In the genomic region with DNA sequence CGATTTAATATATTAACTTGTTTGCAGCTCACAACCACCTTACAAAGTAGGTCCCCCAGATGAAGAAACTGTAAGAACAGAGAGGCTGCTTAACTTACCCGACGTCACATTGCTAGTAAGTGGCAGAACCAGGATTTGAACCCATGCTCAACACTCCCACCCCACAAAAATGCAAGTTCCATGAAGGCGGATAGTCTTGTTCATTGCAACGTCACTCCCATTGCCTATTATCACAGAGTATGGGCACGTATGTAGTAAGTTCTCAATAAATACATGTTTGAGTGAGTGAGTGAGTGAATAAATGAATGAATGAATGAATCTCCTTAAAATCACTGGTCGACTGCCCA, we compare ENCODE assay signal across 1 cellular context.
TF ChIP-seq lines count a peak whose summit lies in the region.

No MANE protein-coding gene starts in this region.

TF ChIP-seq in HepG2, 621 proteins besides CTCF, POLR2A, EP300 and RAD21 (continued from another document and continues in another):
- TF ChIP-seq, protein P1, sequence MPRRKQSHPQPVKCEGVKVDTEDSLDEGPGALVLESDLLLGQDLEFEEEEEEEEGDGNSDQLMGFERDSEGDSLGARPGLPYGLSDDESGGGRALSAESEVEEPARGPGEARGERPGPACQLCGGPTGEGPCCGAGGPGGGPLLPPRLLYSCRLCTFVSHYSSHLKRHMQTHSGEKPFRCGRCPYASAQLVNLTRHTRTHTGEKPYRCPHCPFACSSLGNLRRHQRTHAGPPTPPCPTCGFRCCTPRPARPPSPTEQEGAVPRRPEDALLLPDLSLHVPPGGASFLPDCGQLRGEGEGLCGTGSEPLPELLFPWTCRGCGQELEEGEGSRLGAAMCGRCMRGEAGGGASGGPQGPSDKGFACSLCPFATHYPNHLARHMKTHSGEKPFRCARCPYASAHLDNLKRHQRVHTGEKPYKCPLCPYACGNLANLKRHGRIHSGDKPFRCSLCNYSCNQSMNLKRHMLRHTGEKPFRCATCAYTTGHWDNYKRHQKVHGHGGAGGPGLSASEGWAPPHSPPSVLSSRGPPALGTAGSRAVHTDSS (CRISPR knock-in tag; conservative IDR thresholded peaks at IDR 0.05), result no peak
- TF ChIP-seq, protein P2, sequence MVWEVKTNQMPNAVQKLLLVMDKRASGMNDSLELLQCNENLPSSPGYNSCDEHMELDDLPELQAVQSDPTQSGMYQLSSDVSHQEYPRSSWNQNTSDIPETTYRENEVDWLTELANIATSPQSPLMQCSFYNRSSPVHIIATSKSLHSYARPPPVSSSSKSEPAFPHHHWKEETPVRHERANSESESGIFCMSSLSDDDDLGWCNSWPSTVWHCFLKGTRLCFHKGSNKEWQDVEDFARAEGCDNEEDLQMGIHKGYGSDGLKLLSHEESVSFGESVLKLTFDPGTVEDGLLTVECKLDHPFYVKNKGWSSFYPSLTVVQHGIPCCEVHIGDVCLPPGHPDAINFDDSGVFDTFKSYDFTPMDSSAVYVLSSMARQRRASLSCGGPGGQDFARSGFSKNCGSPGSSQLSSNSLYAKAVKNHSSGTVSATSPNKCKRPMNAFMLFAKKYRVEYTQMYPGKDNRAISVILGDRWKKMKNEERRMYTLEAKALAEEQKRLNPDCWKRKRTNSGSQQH (CRISPR knock-in tag; IDR thresholded peaks at IDR 0.05; ENCODE audit: low read depth), result no peak
- TF ChIP-seq ZNF598 (CRISPR knock-in tag; IDR thresholded peaks at IDR 0.05; ENCODE audit: borderline replicate concordance), result no peak
- no peak for TF ChIP-seq ARHGAP35 (CRISPR knock-in tag; IDR thresholded peaks at IDR 0.05; ENCODE audit: borderline replicate concordance)
- TF ChIP-seq, protein P3, sequence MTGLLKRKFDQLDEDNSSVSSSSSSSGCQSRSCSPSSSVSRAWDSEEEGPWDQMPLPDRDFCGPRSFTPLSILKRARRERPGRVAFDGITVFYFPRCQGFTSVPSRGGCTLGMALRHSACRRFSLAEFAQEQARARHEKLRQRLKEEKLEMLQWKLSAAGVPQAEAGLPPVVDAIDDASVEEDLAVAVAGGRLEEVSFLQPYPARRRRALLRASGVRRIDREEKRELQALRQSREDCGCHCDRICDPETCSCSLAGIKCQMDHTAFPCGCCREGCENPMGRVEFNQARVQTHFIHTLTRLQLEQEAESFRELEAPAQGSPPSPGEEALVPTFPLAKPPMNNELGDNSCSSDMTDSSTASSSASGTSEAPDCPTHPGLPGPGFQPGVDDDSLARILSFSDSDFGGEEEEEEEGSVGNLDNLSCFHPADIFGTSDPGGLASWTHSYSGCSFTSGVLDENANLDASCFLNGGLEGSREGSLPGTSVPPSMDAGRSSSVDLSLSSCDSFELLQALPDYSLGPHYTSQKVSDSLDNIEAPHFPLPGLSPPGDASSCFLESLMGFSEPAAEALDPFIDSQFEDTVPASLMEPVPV (CRISPR knock-in tag; IDR thresholded peaks at IDR 0.05), result no peak; the same call in 1 of the 2 replicates
- TF ChIP-seq ZNF432 (CRISPR knock-in tag; IDR thresholded peaks at IDR 0.05; ENCODE audit: borderline replicate concordance), result no peak
- peak; percentile 5; the same call in 1 of the 2 replicates for TF ChIP-seq ZNF850 (CRISPR knock-in tag; conservative IDR thresholded peaks at IDR 0.05)
- 0 out of 2 replicates have a peak, but pooled peaks have one; percentile 14 for TF ChIP-seq TOPORS (CRISPR knock-in tag; IDR thresholded peaks at IDR 0.05)
- TF ChIP-seq, protein P4, sequence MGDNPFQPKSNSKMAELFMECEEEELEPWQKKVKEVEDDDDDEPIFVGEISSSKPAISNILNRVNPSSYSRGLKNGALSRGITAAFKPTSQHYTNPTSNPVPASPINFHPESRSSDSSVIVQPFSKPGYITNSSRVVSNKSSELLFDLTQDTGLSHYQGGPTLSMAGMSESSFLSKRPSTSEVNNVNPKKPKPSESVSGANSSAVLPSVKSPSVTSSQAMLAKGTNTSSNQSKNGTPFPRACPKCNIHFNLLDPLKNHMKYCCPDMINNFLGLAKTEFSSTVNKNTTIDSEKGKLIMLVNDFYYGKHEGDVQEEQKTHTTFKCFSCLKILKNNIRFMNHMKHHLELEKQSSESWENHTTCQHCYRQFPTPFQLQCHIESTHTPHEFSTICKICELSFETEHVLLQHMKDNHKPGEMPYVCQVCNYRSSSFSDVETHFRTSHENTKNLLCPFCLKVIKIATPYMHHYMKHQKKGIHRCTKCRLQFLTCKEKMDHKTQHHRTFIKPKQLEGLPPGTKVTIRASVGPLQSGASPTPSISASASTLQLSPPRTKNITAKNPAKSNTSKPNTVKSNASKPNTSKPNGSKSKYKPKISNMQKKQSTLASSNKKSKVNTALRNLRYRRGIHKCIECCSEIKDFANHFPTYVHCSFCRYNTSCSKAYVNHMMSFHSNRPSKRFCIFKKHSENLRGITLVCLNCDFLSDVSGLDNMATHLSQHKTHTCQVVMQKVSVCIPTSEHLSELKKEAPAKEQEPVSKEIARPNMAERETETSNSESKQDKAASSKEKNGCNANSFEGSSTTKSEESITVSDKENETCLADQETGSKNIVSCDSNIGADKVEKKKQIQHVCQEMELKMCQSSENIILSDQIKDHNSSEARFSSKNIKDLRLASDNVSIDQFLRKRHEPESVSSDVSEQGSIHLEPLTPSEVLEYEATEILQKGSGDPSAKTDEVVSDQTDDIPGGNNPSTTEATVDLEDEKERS (CRISPR knock-in tag; IDR thresholded peaks at IDR 0.05), result no peak
- TF ChIP-seq, protein P5, sequence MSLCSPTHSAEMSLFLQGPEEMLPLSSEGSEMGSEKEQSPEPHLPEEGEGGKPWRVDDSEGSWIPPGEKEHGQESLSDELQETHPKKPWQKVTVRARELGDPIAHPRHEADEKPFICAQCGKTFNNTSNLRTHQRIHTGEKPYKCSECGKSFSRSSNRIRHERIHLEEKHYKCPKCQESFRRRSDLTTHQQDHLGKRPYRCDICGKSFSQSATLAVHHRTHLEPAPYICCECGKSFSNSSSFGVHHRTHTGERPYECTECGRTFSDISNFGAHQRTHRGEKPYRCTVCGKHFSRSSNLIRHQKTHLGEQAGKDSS (CRISPR knock-in tag; IDR thresholded peaks at IDR 0.05; ENCODE audit: borderline replicate concordance, low read depth), result no peak
- 0 out of 2 replicates have a peak, but pooled peaks have one; percentile 57 for TF ChIP-seq SMYD3 (CRISPR knock-in tag; IDR thresholded peaks at IDR 0.05)
- TF ChIP-seq KMT2A (CRISPR knock-in tag; IDR thresholded peaks at IDR 0.05), result no peak
- TF ChIP-seq POGZ (CRISPR knock-in tag; IDR thresholded peaks at IDR 0.05), result no peak
- no peak for TF ChIP-seq SOX5 (CRISPR knock-in tag; IDR thresholded peaks at IDR 0.05; ENCODE audit: borderline replicate concordance)
- TF ChIP-seq ZNF274 (CRISPR knock-in tag; IDR thresholded peaks at IDR 0.05), result no peak
- no peak for TF ChIP-seq LCORL (IDR thresholded peaks at IDR 0.05)
- 0 out of 2 replicates have a peak, but pooled peaks have one; percentile 10 for TF ChIP-seq LCORL (CRISPR knock-in tag; IDR thresholded peaks at IDR 0.05)
- no peak for TF ChIP-seq SOX13 (IDR thresholded peaks at IDR 0.05)
- TF ChIP-seq SOX13 (CRISPR knock-in tag; conservative IDR thresholded peaks at IDR 0.05 in 1 of 2, IDR thresholded peaks at IDR 0.05 in 1 of 2), result no peak
- TF ChIP-seq, protein P6, sequence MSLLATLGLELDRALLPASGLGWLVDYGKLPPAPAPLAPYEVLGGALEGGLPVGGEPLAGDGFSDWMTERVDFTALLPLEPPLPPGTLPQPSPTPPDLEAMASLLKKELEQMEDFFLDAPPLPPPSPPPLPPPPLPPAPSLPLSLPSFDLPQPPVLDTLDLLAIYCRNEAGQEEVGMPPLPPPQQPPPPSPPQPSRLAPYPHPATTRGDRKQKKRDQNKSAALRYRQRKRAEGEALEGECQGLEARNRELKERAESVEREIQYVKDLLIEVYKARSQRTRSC (CRISPR knock-in tag; IDR thresholded peaks at IDR 0.05; ENCODE audit: low read depth), result no peak
- TF ChIP-seq ZNF781 (CRISPR knock-in tag; IDR thresholded peaks at IDR 0.05; ENCODE audit: borderline replicate concordance, not compliant biosample characterization), result no peak
- no peak for TF ChIP-seq SAFB2 (CRISPR knock-in tag; IDR thresholded peaks at IDR 0.05; ENCODE audit: borderline replicate concordance, low read depth)
- TF ChIP-seq, protein P7, sequence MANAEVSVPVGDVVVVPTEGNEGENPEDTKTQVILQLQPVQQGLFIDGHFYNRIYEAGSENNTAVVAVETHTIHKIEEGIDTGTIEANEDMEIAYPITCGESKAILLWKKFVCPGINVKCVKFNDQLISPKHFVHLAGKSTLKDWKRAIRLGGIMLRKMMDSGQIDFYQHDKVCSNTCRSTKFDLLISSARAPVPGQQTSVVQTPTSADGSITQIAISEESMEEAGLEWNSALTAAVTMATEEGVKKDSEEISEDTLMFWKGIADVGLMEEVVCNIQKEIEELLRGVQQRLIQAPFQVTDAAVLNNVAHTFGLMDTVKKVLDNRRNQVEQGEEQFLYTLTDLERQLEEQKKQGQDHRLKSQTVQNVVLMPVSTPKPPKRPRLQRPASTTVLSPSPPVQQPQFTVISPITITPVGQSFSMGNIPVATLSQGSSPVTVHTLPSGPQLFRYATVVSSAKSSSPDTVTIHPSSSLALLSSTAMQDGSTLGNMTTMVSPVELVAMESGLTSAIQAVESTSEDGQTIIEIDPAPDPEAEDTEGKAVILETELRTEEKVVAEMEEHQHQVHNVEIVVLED (CRISPR knock-in tag; IDR thresholded peaks at IDR 0.05; ENCODE audit: borderline replicate concordance), result no peak
- TF ChIP-seq, protein P8, sequence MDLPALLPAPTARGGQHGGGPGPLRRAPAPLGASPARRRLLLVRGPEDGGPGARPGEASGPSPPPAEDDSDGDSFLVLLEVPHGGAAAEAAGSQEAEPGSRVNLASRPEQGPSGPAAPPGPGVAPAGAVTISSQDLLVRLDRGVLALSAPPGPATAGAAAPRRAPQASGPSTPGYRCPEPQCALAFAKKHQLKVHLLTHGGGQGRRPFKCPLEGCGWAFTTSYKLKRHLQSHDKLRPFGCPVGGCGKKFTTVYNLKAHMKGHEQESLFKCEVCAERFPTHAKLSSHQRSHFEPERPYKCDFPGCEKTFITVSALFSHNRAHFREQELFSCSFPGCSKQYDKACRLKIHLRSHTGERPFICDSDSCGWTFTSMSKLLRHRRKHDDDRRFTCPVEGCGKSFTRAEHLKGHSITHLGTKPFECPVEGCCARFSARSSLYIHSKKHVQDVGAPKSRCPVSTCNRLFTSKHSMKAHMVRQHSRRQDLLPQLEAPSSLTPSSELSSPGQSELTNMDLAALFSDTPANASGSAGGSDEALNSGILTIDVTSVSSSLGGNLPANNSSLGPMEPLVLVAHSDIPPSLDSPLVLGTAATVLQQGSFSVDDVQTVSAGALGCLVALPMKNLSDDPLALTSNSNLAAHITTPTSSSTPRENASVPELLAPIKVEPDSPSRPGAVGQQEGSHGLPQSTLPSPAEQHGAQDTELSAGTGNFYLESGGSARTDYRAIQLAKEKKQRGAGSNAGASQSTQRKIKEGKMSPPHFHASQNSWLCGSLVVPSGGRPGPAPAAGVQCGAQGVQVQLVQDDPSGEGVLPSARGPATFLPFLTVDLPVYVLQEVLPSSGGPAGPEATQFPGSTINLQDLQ (CRISPR knock-in tag; IDR thresholded peaks at IDR 0.05), result no peak
- TF ChIP-seq, protein P9, sequence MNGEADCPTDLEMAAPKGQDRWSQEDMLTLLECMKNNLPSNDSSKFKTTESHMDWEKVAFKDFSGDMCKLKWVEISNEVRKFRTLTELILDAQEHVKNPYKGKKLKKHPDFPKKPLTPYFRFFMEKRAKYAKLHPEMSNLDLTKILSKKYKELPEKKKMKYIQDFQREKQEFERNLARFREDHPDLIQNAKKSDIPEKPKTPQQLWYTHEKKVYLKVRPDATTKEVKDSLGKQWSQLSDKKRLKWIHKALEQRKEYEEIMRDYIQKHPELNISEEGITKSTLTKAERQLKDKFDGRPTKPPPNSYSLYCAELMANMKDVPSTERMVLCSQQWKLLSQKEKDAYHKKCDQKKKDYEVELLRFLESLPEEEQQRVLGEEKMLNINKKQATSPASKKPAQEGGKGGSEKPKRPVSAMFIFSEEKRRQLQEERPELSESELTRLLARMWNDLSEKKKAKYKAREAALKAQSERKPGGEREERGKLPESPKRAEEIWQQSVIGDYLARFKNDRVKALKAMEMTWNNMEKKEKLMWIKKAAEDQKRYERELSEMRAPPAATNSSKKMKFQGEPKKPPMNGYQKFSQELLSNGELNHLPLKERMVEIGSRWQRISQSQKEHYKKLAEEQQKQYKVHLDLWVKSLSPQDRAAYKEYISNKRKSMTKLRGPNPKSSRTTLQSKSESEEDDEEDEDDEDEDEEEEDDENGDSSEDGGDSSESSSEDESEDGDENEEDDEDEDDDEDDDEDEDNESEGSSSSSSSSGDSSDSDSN (CRISPR knock-in tag; IDR thresholded peaks at IDR 0.05), result no peak
- TF ChIP-seq SOX6 (IDR thresholded peaks at IDR 0.05), result no peak
- 0 out of 2 replicates have a peak, but pooled peaks have one; percentile 5 for TF ChIP-seq SOX6 (CRISPR knock-in tag; IDR thresholded peaks at IDR 0.05)
- TF ChIP-seq ZZZ3 (CRISPR knock-in tag; IDR thresholded peaks at IDR 0.05; ENCODE audit: borderline replicate concordance), result no peak
- TF ChIP-seq PITX1 (CRISPR knock-in tag; IDR thresholded peaks at IDR 0.05), result no peak
- TF ChIP-seq NCOR1 (IDR thresholded peaks at IDR 0.05; ENCODE audit: borderline replicate concordance, low read length), result no peak
- TF ChIP-seq MED8 (CRISPR knock-in tag; IDR thresholded peaks at IDR 0.05; ENCODE audit: insufficient replicate concordance), result peak; percentile 47
- no peak for TF ChIP-seq PCBP1 (IDR thresholded peaks at IDR 0.05; ENCODE audit: borderline replicate concordance, low read depth, low read length)
- no peak for TF ChIP-seq GFI1 (CRISPR knock-in tag; IDR thresholded peaks at IDR 0.05; ENCODE audit: borderline replicate concordance)
- no peak for TF ChIP-seq MED1 (CRISPR knock-in tag; IDR thresholded peaks at IDR 0.05)
- TF ChIP-seq, protein P10, sequence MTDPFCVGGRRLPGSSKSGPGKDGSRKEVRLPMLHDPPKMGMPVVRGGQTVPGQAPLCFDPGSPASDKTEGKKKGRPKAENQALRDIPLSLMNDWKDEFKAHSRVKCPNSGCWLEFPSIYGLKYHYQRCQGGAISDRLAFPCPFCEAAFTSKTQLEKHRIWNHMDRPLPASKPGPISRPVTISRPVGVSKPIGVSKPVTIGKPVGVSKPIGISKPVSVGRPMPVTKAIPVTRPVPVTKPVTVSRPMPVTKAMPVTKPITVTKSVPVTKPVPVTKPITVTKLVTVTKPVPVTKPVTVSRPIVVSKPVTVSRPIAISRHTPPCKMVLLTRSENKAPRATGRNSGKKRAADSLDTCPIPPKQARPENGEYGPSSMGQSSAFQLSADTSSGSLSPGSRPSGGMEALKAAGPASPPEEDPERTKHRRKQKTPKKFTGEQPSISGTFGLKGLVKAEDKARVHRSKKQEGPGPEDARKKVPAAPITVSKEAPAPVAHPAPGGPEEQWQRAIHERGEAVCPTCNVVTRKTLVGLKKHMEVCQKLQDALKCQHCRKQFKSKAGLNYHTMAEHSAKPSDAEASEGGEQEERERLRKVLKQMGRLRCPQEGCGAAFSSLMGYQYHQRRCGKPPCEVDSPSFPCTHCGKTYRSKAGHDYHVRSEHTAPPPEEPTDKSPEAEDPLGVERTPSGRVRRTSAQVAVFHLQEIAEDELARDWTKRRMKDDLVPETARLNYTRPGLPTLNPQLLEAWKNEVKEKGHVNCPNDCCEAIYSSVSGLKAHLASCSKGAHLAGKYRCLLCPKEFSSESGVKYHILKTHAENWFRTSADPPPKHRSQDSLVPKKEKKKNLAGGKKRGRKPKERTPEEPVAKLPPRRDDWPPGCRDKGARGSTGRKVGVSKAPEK (CRISPR knock-in tag; IDR thresholded peaks at IDR 0.05; ENCODE audit: borderline replicate concordance), result no peak
- no peak for TF ChIP-seq MAFK (conservative IDR thresholded peaks at IDR 0.05 in 1 of 2, IDR thresholded peaks at IDR 0.05 in 1 of 2; ENCODE audit: low read length in 2 of 2)
